8 cellular contexts compared by ENCODE assay signal in genomic region chr17:8156174-8156992, GRCh38. TPM values are rescaled to one million over a fixed set of nuclear protein-coding genes. Genes with fewer than 3 reads are reported as not detected.
DNase-seq lines count a peak whose midpoint lies in the region; ATAC-seq and TF ChIP-seq lines count a peak whose summit lies in the region.

No MANE protein-coding gene starts in this region.

- DNase-seq in GM19240 (ENCODE audit: insufficient read length, low spot score) (peak; percentile 95), NCI-H524 treated with DMSO at 0.1 percent for 48 hours (lab: John Stamatoyannopoulos, UW) (peak; percentile 75), dedifferentiated amniotic fluid mesenchymal stem cell (ENCODE audit: extremely low spot score) (peak; percentile 100), left lung (peak; percentile 100)
- peak; percentile 100 for DNase-seq in activated CD4-positive, alpha-beta T cell treated with anti-CD3 and anti-CD28 coated beads, Interleukin-2, amount 10 ng/mL, durations not matched to agents 24 days and 14 days
- DNase-seq in stimulated activated CD4-positive, alpha-beta T cell treated with anti-CD3 and anti-CD28 coated beads, Interleukin-2, amount 100 ng/mL, for 48 hours = peak; percentile 99 to 100

- H3K4me3 ChIP-seq in BLaER1 treated with 17β-estradiol and CSF1 and Interleukin-3, amounts not matched to agents 10 nM and 100 nM = peak overlapping the region; percentile 51 to 70 (median 59)
- peak overlapping the region; percentile 74 to 88 for H3K4me3 ChIP-seq in left lung

- H3K27me3 ChIP-seq in BLaER1 treated with 17β-estradiol and CSF1 and Interleukin-3, amounts not matched to agents 10 nM and 100 nM = no peaks in the 10 kb centered on the region
- no peaks in the 10 kb centered on the region for H3K27me3 ChIP-seq in left lung

- H3K27me3 Mint-ChIP-seq in activated CD4-positive, alpha-beta T cell treated with anti-CD3 and anti-CD28 coated beads, Interleukin-2, amount 10 ng/mL, durations not matched to agents 24 days and 14 days = no peaks in the 10 kb centered on the region

- peaks cover 62% of the 10 kb centered on the region for H3K4me1 Mint-ChIP-seq in activated CD4-positive, alpha-beta T cell treated with anti-CD3 and anti-CD28 coated beads, Interleukin-2, amount 10 ng/mL, durations not matched to agents 24 days and 14 days

- H3K27ac ChIP-seq in BLaER1 treated with 17β-estradiol and CSF1 and Interleukin-3, amounts not matched to agents 10 nM and 100 nM = peak overlapping the region; percentile 73 to 97 (median 86)
- H3K27ac ChIP-seq in left lung = peak overlapping the region; percentile 97 to 100

- H3K36me3 Mint-ChIP-seq in activated CD4-positive, alpha-beta T cell treated with anti-CD3 and anti-CD28 coated beads, Interleukin-2, amount 10 ng/mL, durations not matched to agents 24 days and 14 days (ENCODE audit: low read depth) = peaks cover 32% of the 10 kb centered on the region

- H3K27ac Mint-ChIP-seq in activated CD4-positive, alpha-beta T cell treated with anti-CD3 and anti-CD28 coated beads, Interleukin-2, amount 10 ng/mL, durations not matched to agents 24 days and 14 days = no peak overlapping the region

- no peaks in the 10 kb centered on the region for H3K9me3 Mint-ChIP-seq in activated CD4-positive, alpha-beta T cell treated with anti-CD3 and anti-CD28 coated beads, Interleukin-2, amount 10 ng/mL, durations not matched to agents 24 days and 14 days

- peak overlapping the region; percentile 77 to 94 (median 83) for H3K9ac ChIP-seq in BLaER1 treated with 17β-estradiol and CSF1 and Interleukin-3, amounts not matched to agents 10 nM and 100 nM

- no peak for TF ChIP-seq CTCF in left lung (IDR thresholded peaks at IDR 0.05)

- H3K9me3 ChIP-seq in BLaER1 treated with 17β-estradiol and CSF1 and Interleukin-3, amounts not matched to agents 10 nM and 100 nM (replicated peaks in 1 of 11) = no peaks in the 10 kb centered on the region
- H3K9me3 ChIP-seq in left lung = no peaks in the 10 kb centered on the region

- intact Hi-C loops in activated CD4-positive, alpha-beta T cell treated with anti-CD3 and anti-CD28 coated beads, Interleukin-2, amount 10 ng/mL, durations not matched to agents 24 days and 14 days (cut with micrococcal nuclease) = loop anchor here (1.0 to 10.0 kb wide), 6 partner anchors 17 to 922 kb away; partner anchors contain the start of genes DVL2, PHF23, TP53 and WRAP53
- intact Hi-C loops in left lung (cut with DNase I) = no loop called here

- H3K4me2 ChIP-seq in BLaER1 treated with 17β-estradiol and CSF1 and Interleukin-3, amounts not matched to agents 10 nM and 100 nM = peak overlapping the region; percentile 85 to 99 (median 97)

- H3K4me1 ChIP-seq in BLaER1 treated with 17β-estradiol and CSF1 and Interleukin-3, amounts not matched to agents 10 nM and 100 nM = peaks cover 68 to 82% (median 76%) of the 10 kb centered on the region in 10 experiments
- peaks cover 27 to 85% of the 10 kb centered on the region in 2 donors for H3K4me1 ChIP-seq in left lung

- ATAC-seq in HG03457 (IDR thresholded peaks at IDR 0.05; ENCODE audit: unreplicated experiment) = peak; percentile 74
- ATAC-seq in left lung = peak; percentile 67

- H4K20me1 ChIP-seq in BLaER1 treated with 17β-estradiol and CSF1 and Interleukin-3, amounts not matched to agents 10 nM and 100 nM = peaks cover 7 to 42% (median 18%) of the 10 kb centered on the region in 11 experiments; a peak in 17 of 22 replicates

- no peak overlapping the region for H3K4me3 Mint-ChIP-seq in activated CD4-positive, alpha-beta T cell treated with anti-CD3 and anti-CD28 coated beads, Interleukin-2, amount 10 ng/mL, durations not matched to agents 24 days and 14 days

- peaks cover 11 to 26% (median 19%) of the 10 kb centered on the region in 11 experiments; a peak in 20 of 22 replicates for H3K36me3 ChIP-seq in BLaER1 treated with 17β-estradiol and CSF1 and Interleukin-3, amounts not matched to agents 10 nM and 100 nM
- H3K36me3 ChIP-seq in left lung = peaks cover 0 to 26% of the 10 kb centered on the region in 2 donors

RNA-seq across cellular contexts. Expression of gene PER1, which starts 4.2 kb away (rescaled TPM):
- 39.4 and 41.7 TPM in 2 replicates for total RNA-seq in activated CD4-positive, alpha-beta T cell treated with anti-CD3 and anti-CD28 coated beads, Interleukin-2, amount 10 ng/mL, durations not matched to agents 24 days and 14 days
- 100 to 1,000 TPM; 101 to 111 TPM for total RNA-seq in left lung

RNA-seq across cellular contexts. Expression of gene VAMP2, which starts 6.4 kb away (rescaled TPM):
- 45.1 and 49.6 TPM in 2 replicates for total RNA-seq in activated CD4-positive, alpha-beta T cell treated with anti-CD3 and anti-CD28 coated beads, Interleukin-2, amount 10 ng/mL, durations not matched to agents 24 days and 14 days
- total RNA-seq in left lung = 10 to 100 TPM; 48.3 to 48.9 TPM

RNA-seq across cellular contexts. Expression of gene TMEM107, which starts 19.8 kb away (rescaled TPM):
- 20.9 and 21.4 TPM in 2 replicates for total RNA-seq in activated CD4-positive, alpha-beta T cell treated with anti-CD3 and anti-CD28 coated beads, Interleukin-2, amount 10 ng/mL, durations not matched to agents 24 days and 14 days
- 10 to 100 TPM; 15.0 to 15.9 TPM for total RNA-seq in left lung

RNA-seq across cellular contexts. Expression of gene HES7, which starts 32.5 kb away (rescaled TPM):
- total RNA-seq in activated CD4-positive, alpha-beta T cell treated with anti-CD3 and anti-CD28 coated beads, Interleukin-2, amount 10 ng/mL, durations not matched to agents 24 days and 14 days = 1.5 and 2.1 TPM in 2 replicates
- under 1 TPM in 1 of 2 donors, not detected in 1; 0.52 TPM for total RNA-seq in left lung

RNA-seq across cellular contexts. Expression of gene BORCS6, which starts 33.6 kb away (rescaled TPM):
- 4.7 and 5.7 TPM in 2 replicates for total RNA-seq in activated CD4-positive, alpha-beta T cell treated with anti-CD3 and anti-CD28 coated beads, Interleukin-2, amount 10 ng/mL, durations not matched to agents 24 days and 14 days
- 10 to 100 TPM in 1 of 2 donors, 1 to 10 TPM in 1; 8.8 to 10.6 TPM for total RNA-seq in left lung

Comparison
In these comparisons a context has a peak if more than half of its experiments do, and no peak if none do; other contexts are left out.
1. Peak in every context shown above with its lines: DNase-seq, ATAC-seq, H3K4me3 ChIP-seq and H3K27ac ChIP-seq.